25 cellular contexts compared by ENCODE assay signal in the genomic region with DNA sequence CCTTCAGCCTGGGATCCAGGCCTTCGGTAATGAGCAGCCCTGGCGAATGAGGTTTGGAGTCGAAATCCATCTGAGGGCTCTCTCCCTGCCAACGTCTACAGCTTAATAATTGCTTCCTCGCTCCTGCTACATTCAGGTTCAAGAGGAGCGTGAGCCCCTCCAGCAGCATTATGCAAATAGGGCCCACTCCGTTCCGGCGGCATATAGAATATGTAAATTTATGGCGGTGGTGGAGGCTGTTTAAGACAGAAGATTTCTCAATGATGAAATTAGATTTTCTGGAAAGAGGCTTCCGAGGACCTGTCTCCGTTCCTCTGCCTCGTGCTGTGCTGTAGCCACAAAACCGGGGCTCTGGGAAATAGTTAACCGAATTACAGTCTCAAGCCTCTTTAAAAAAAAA.
"Had no signal": no experiment of that assay in that cellular context is flagged by ENCODE, and none has a peak within 500 bp of the region (broad histone marks: within the 10 kb centered on the region; RNA-seq: fewer than 3 reads in every experiment).

No MANE protein-coding gene starts in this region.

- H3K9me3 ChIP-seq: SJSA1, SK-N-SH had no signal

- FAIRE-seq: HTR-8/SVneo, RCC 7860 had no signal

- ATAC-seq: T-cell had no signal

- H3K9me3 Mint-ChIP-seq: T-cell had no signal

- H3K4me3 ChIP-seq: SJSA1 had no signal

- H3K9ac ChIP-seq: SK-N-SH had no signal

- H3K36me3 ChIP-seq: SJSA1 had no signal

- H3K4me1 Mint-ChIP-seq: T-cell had no signal

- H3K27ac ChIP-seq: HL-60, SJSA1 had no signal

- H3K36me3 Mint-ChIP-seq: T-cell had no signal

- H3K4me2 ChIP-seq: SK-N-SH had no signal

- H3K9me2 ChIP-seq: SK-N-SH had no signal

- H3K27ac Mint-ChIP-seq: T-cell had no signal

- H3K4me3 Mint-ChIP-seq: T-cell had no signal

- H3K4me1 ChIP-seq: SJSA1 had no signal

- DNase-seq: KBM-7, MV-4-11, NCI-H1092, NCI-H1105 treated with DMSO at 0.1 percent for 48 hours, NCI-H1417 treated with DMSO at 0.1 percent for 48 hours, NCI-H146, NCI-H1694 treated with DMSO at 0.1 percent for 48 hours, NCI-H1930, NCI-H2081, NCI-H2107, NCI-H2227 treated with DMSO at 0.1 percent for 48 hours, NCI-H446, NCI-H510A, NCI-H69, NCI-H774, Right ventricle myocardium superior, RPMI8226, SIG-M5, SK-N-SH, SW 1271, T-cell had no signal
